Comparison of ENCODE assay signal across 13 cellular contexts in genomic region chr6:100463685-100464161, GRCh38. TPM values are rescaled to one million over a fixed set of nuclear protein-coding genes. Genes with fewer than 3 reads are reported as not detected.
DNase-seq lines count a peak whose midpoint lies in the region; TF ChIP-seq lines count a peak whose summit lies in the region.
"Had no signal": no experiment of that assay in that cellular context is flagged by ENCODE, and none has a peak within 500 bp of the region (broad histone marks: within the 10 kb centered on the region; RNA-seq: fewer than 3 reads in every experiment).

No MANE protein-coding gene starts in this region.

- H2BK120ac ChIP-seq in mesendoderm (ENCODE audit: low read depth, low read length): no peak overlapping the region

- peaks cover 2% of the 10 kb centered on the region for H3K36me3 Mint-ChIP-seq in activated T-helper 1 cell treated with anti-CD3 and anti-CD28 coated beads, Interleukin-12 subunit alpha, Interleukin-12 subunit beta, Interleukin-2, Interleukin-4 antibody, amounts not matched to agents 30 ng/mL and 10 ng/mL and 1 ng/mL, durations not matched to agents 14 hours and 24 hours and 36 hours (ENCODE audit: low read depth)

- H3K79me1 ChIP-seq in mesendoderm (ENCODE audit: low read length): no peaks in the 10 kb centered on the region

- H3K79me2 ChIP-seq in ACC112 (ENCODE audit: control insufficient read depth, insufficient read depth, low read length, unreplicated experiment) (no peaks in the 10 kb centered on the region), mesendoderm (ENCODE audit: control insufficient read depth, insufficient read depth, low read length) (no peaks in the 10 kb centered on the region)

- H2BK15ac ChIP-seq in mesendoderm (replicated peaks; ENCODE audit: low read depth): no peak overlapping the region

- H3K27me3 Mint-ChIP-seq in activated T-helper 1 cell treated with anti-CD3 and anti-CD28 coated beads, Interleukin-12 subunit alpha, Interleukin-12 subunit beta, Interleukin-2, Interleukin-4 antibody, amounts not matched to agents 30 ng/mL and 10 ng/mL and 1 ng/mL, durations not matched to agents 14 hours and 24 hours and 36 hours (ENCODE audit: insufficient read depth): peaks cover 85% of the 10 kb centered on the region

- no peak overlapping the region for H4K5ac ChIP-seq in mesendoderm (ENCODE audit: low read length)

- no peak overlapping the region for H2AK5ac ChIP-seq in mesendoderm (ENCODE audit: low read length)

- H3K9me3 Mint-ChIP-seq in activated T-helper 1 cell treated with anti-CD3 and anti-CD28 coated beads, Interleukin-12 subunit alpha, Interleukin-12 subunit beta, Interleukin-2, Interleukin-4 antibody, amounts not matched to agents 30 ng/mL and 10 ng/mL and 1 ng/mL, durations not matched to agents 14 hours and 24 hours and 36 hours: peaks cover 19% of the 10 kb centered on the region

- H3K27me3 ChIP-seq in ACC112 (ENCODE audit: insufficient read depth, low read length) (peaks cover 100% of the 10 kb centered on the region), mesendoderm (ENCODE audit: insufficient read depth, low read length, poor library complexity) (peaks cover 74% of the 10 kb centered on the region), brain microvascular endothelial cell (replicated peaks) (peaks cover 95% of the 10 kb centered on the region)

- no peak overlapping the region for H3K9ac ChIP-seq in mesendoderm (ENCODE audit: low read length)

- peak overlapping the region; percentile 49 for H3K27ac Mint-ChIP-seq in activated T-helper 1 cell treated with anti-CD3 and anti-CD28 coated beads, Interleukin-12 subunit alpha, Interleukin-12 subunit beta, Interleukin-2, Interleukin-4 antibody, amounts not matched to agents 30 ng/mL and 10 ng/mL and 1 ng/mL, durations not matched to agents 14 hours and 24 hours and 36 hours

- H3K4me3 ChIP-seq in ACC112 (ENCODE audit: low read depth, low read length): peak overlapping the region; percentile 72
- no peak overlapping the region for H3K4me3 ChIP-seq in mesendoderm (ENCODE audit: low read length)
- H3K4me3 ChIP-seq in brain microvascular endothelial cell (ENCODE audit: low read depth, low read length): no peak overlapping the region
- H3K4me3 ChIP-seq: HAP-1, K562 had no signal

- peaks cover 12% of the 10 kb centered on the region for H3K4me1 Mint-ChIP-seq in activated T-helper 1 cell treated with anti-CD3 and anti-CD28 coated beads, Interleukin-12 subunit alpha, Interleukin-12 subunit beta, Interleukin-2, Interleukin-4 antibody, amounts not matched to agents 30 ng/mL and 10 ng/mL and 1 ng/mL, durations not matched to agents 14 hours and 24 hours and 36 hours (ENCODE audit: low read depth)

- H3K23ac ChIP-seq in mesendoderm (ENCODE audit: low read length): no peak overlapping the region

- H2BK5ac ChIP-seq in mesendoderm (ENCODE audit: low read length): no peak overlapping the region

- no CpG with 5 or more reads among the region's 21 CpGs for WGBS in mesendoderm (ENCODE audit: extremely low coverage, insufficient coverage, low lambda C conversion rate)

- H3K4me3 Mint-ChIP-seq in activated T-helper 1 cell treated with anti-CD3 and anti-CD28 coated beads, Interleukin-12 subunit alpha, Interleukin-12 subunit beta, Interleukin-2, Interleukin-4 antibody, amounts not matched to agents 30 ng/mL and 10 ng/mL and 1 ng/mL, durations not matched to agents 14 hours and 24 hours and 36 hours: no peak overlapping the region

- intact Hi-C loops in activated T-helper 1 cell treated with anti-CD3 and anti-CD28 coated beads, Interleukin-12 subunit alpha, Interleukin-12 subunit beta, Interleukin-2, Interleukin-4 antibody, amounts not matched to agents 30 ng/mL and 10 ng/mL and 1 ng/mL, durations not matched to agents 14 hours and 24 hours and 36 hours (cut with micrococcal nuclease): loop anchor here (1.0 kb wide), 1 partner anchor 854 kb away; no protein-coding TSS in a partner anchor

- no peak overlapping the region for H3K56ac ChIP-seq in mesendoderm (ENCODE audit: low read length)

- H3K4ac ChIP-seq in mesendoderm (ENCODE audit: low read depth, low read length): no peak overlapping the region

- H3K18ac ChIP-seq in mesendoderm (ENCODE audit: low read length): no peak overlapping the region

- no peak overlapping the region for H3K27ac ChIP-seq in ACC112 (ENCODE audit: low read depth, low read length)
- no peak overlapping the region for H3K27ac ChIP-seq in mesendoderm (ENCODE audit: low read depth, low read length)
- no peak overlapping the region for H3K27ac ChIP-seq in brain microvascular endothelial cell

- H4K8ac ChIP-seq in mesendoderm (ENCODE audit: low read depth, low read length): no peak overlapping the region

- peak overlapping the region; percentile 98 for H3K4me2 ChIP-seq in mesendoderm (ENCODE audit: low read length)

- in situ Hi-C loops in brain microvascular endothelial cell (cut with HindIII; ENCODE audit: low pct_ligation_motif_present, low sequenced_read_pairs): loop anchor here (25.0 kb wide), 1 partner anchor 851 kb away; the partner anchor contains the start of gene PRDM13

- no peak overlapping the region for H2AFZ ChIP-seq in ACC112 (ENCODE audit: low read length, unreplicated experiment)

- DNase-seq in ELR (ENCODE audit: low read depth): peak; percentile 71
- no peak for DNase-seq in activated T-helper 1 cell treated with anti-CD3 and anti-CD28 coated beads, Interleukin-12 subunit alpha, Interleukin-12 subunit beta, Interleukin-2, Interleukin-4 antibody, amounts not matched to agents 30 ng/mL and 10 ng/mL and 1 ng/mL, durations not matched to agents 14 hours and 24 hours and 36 hours (ENCODE audit: low spot score)
- no peak for DNase-seq in mesendoderm
- DNase-seq in RPMI8226: no peak
- DNase-seq in brain microvascular endothelial cell: no peak
- no peak for DNase-seq in activated gamma-delta T cell (lab: John Stamatoyannopoulos, UW)
- no peak for DNase-seq in AG08395 (ENCODE audit: low spot score)
- DNase-seq: CD8-positive, alpha-beta memory T cell; NCI-H2171 had no signal

- no peaks in the 10 kb centered on the region for H3K4me1 ChIP-seq in ACC112 (ENCODE audit: control insufficient read depth, insufficient read depth, low read length, unreplicated experiment)
- H3K4me1 ChIP-seq in mesendoderm (ENCODE audit: control insufficient read depth, low read depth, low read length): peaks cover 5% of the 10 kb centered on the region
- H3K4me1 ChIP-seq: HAP-1 had no signal

- H3K36me3 ChIP-seq in ACC112 (ENCODE audit: insufficient read depth, low read length): no peaks in the 10 kb centered on the region
- H3K36me3 ChIP-seq in mesendoderm (ENCODE audit: control insufficient read depth, insufficient read depth, low read length): no peaks in the 10 kb centered on the region
- H3K36me3 ChIP-seq in brain microvascular endothelial cell (replicated peaks): no peaks in the 10 kb centered on the region
- H3K36me3 ChIP-seq: HAP-1 had no signal

- TF ChIP-seq CTCF in brain microvascular endothelial cell (IDR thresholded peaks at IDR 0.05; ENCODE audit: low read depth, low read length, missing control alignments): no peak

RNA-seq across cellular contexts. Expression of gene SIM1, which starts 1.0 kb away (rescaled TPM):
- total RNA-seq in activated T-helper 1 cell treated with anti-CD3 and anti-CD28 coated beads, Interleukin-12 subunit alpha, Interleukin-12 subunit beta, Interleukin-2, Interleukin-4 antibody, amounts not matched to agents 30 ng/mL and 10 ng/mL and 1 ng/mL, durations not matched to agents 14 hours and 24 hours and 36 hours: 0.02 and 0.13 TPM in 2 replicates
- polyA plus RNA-seq in mesendoderm (2013, experiment 1 of 2): 0.06 TPM
- 0.06 TPM for polyA plus RNA-seq in mesendoderm (2013, experiment 2 of 2)
- total RNA-seq: CD8-positive, alpha-beta memory T cell; frontal cortex; K562 had no signal
- polyA plus RNA-seq: CD8-positive, alpha-beta memory T cell; K562 had no signal
